Comparison of ENCODE assay signal across 1 cellular context in genomic region chr1:109930252-109930993, GRCh38.
TF ChIP-seq lines count a peak whose summit lies in the region.

No MANE protein-coding gene starts in this region.

TF ChIP-seq in H1, 55 proteins besides CTCF, POLR2A, EP300 and RAD21:
- TF ChIP-seq BRCA1 (IDR thresholded peaks at IDR 0.05; ENCODE audit: low read depth, low read length) (no peak), TCF12 (IDR thresholded peaks at IDR 0.05; ENCODE audit: low read depth, low read length) (no peak), RXRA (IDR thresholded peaks at IDR 0.05; ENCODE audit: insufficient read depth, low read depth, low read length) (no peak), JUN (IDR thresholded peaks at IDR 0.05; ENCODE audit: low read depth, low read length) (no peak), TAF1 (IDR thresholded peaks at IDR 0.05; ENCODE audit: low read depth, low read length) (no peak), TAF7 (optimal IDR thresholded peaks at IDR 0.05; ENCODE audit: borderline replicate concordance, low read depth, low read length) (no peak), ATF2 (IDR thresholded peaks at IDR 0.05; ENCODE audit: low read length) (no peak), EGR1 (IDR thresholded peaks at IDR 0.05; ENCODE audit: borderline replicate concordance, low read depth, low read length) (no peak), TEAD4 (IDR thresholded peaks at IDR 0.05; ENCODE audit: low read depth, low read length) (no peak)
